1 cellular context compared by ENCODE assay signal in genomic region chr5:150479416-150479815, GRCh38.
TF ChIP-seq lines count a peak whose summit lies in the region.

No MANE protein-coding gene starts in this region.

TF ChIP-seq in endothelial cell of umbilical vein, 7 proteins besides CTCF, POLR2A, EP300 and RAD21:
- no peak for TF ChIP-seq GATA2 (IDR thresholded peaks at IDR 0.05; ENCODE audit: insufficient read depth, insufficient read length, low read depth, low read length)
- no peak for TF ChIP-seq EZH2 (IDR thresholded peaks at IDR 0.05; ENCODE audit: borderline replicate concordance, low read depth, low read length, severe bottlenecking)
- TF ChIP-seq MYC (IDR thresholded peaks at IDR 0.05; ENCODE audit: low read depth, low read length) = no peak
- TF ChIP-seq JUN (IDR thresholded peaks at IDR 0.05; ENCODE audit: borderline replicate concordance, insufficient read depth, insufficient read length, low read depth) = no peak
- no peak for TF ChIP-seq MAX (IDR thresholded peaks at IDR 0.05; ENCODE audit: insufficient read depth, insufficient read length)
- no peak for TF ChIP-seq FOS (IDR thresholded peaks at IDR 0.05; ENCODE audit: borderline replicate concordance, insufficient read depth, low read length)
- no peak for TF ChIP-seq POLR2AphosphoS5 (IDR thresholded peaks at IDR 0.05; ENCODE audit: insufficient read depth, low read depth, low read length)
